In genomic region chr16:54628796-54629625, GRCh38 we compare ENCODE assay signal across 1 cellular context.
TF ChIP-seq lines count a peak whose summit lies in the region.

No MANE protein-coding gene starts in this region.

TF ChIP-seq in HepG2, 621 proteins besides CTCF, POLR2A, EP300 and RAD21 (continued from another document and continues in another):
- peak; percentile 46; the same call in 1 of the 2 replicates for TF ChIP-seq UBTF (CRISPR knock-in tag; IDR thresholded peaks at IDR 0.05)
- 0 out of 2 replicates have a peak, but pooled peaks have one; percentile 39 for TF ChIP-seq CHD4 (IDR thresholded peaks at IDR 0.05; ENCODE audit: borderline replicate concordance, low read length)
- peak; percentile 99 for TF ChIP-seq ARID5B (CRISPR knock-in tag; IDR thresholded peaks at IDR 0.05)
- TF ChIP-seq ZNF207 (IDR thresholded peaks at IDR 0.05; ENCODE audit: borderline replicate concordance), result no peak
- TF ChIP-seq CBX5 (CRISPR knock-in tag; IDR thresholded peaks at IDR 0.05; ENCODE audit: borderline replicate concordance), result peak; percentile 82; the same call in 1 of the 2 replicates
- no peak for TF ChIP-seq KAT7 (CRISPR knock-in tag; IDR thresholded peaks at IDR 0.05; ENCODE audit: borderline replicate concordance)
- peak; percentile 94 for TF ChIP-seq SMAD3 (CRISPR knock-in tag; IDR thresholded peaks at IDR 0.05)
- TF ChIP-seq, protein P1, sequence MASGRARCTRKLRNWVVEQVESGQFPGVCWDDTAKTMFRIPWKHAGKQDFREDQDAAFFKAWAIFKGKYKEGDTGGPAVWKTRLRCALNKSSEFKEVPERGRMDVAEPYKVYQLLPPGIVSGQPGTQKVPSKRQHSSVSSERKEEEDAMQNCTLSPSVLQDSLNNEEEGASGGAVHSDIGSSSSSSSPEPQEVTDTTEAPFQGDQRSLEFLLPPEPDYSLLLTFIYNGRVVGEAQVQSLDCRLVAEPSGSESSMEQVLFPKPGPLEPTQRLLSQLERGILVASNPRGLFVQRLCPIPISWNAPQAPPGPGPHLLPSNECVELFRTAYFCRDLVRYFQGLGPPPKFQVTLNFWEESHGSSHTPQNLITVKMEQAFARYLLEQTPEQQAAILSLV (CRISPR knock-in tag; IDR thresholded peaks at IDR 0.05; ENCODE audit: borderline replicate concordance), result no peak
- no peak; the same call in 1 of the 2 replicates for TF ChIP-seq TMF1 (CRISPR knock-in tag; IDR thresholded peaks at IDR 0.05; ENCODE audit: low read depth)
- TF ChIP-seq RARG (CRISPR knock-in tag; IDR thresholded peaks at IDR 0.05; ENCODE audit: low read depth), result no peak
- peak; percentile 57; the same call in 1 of the 2 replicates for TF ChIP-seq SAP130 (CRISPR knock-in tag; IDR thresholded peaks at IDR 0.05; ENCODE audit: low read depth)
- TF ChIP-seq ZBTB46 (CRISPR knock-in tag; IDR thresholded peaks at IDR 0.05; ENCODE audit: borderline replicate concordance), result no peak
- TF ChIP-seq TFAP4 (IDR thresholded peaks at IDR 0.05; ENCODE audit: borderline replicate concordance, low read depth), result peak; percentile 86
- TF ChIP-seq, protein P2, sequence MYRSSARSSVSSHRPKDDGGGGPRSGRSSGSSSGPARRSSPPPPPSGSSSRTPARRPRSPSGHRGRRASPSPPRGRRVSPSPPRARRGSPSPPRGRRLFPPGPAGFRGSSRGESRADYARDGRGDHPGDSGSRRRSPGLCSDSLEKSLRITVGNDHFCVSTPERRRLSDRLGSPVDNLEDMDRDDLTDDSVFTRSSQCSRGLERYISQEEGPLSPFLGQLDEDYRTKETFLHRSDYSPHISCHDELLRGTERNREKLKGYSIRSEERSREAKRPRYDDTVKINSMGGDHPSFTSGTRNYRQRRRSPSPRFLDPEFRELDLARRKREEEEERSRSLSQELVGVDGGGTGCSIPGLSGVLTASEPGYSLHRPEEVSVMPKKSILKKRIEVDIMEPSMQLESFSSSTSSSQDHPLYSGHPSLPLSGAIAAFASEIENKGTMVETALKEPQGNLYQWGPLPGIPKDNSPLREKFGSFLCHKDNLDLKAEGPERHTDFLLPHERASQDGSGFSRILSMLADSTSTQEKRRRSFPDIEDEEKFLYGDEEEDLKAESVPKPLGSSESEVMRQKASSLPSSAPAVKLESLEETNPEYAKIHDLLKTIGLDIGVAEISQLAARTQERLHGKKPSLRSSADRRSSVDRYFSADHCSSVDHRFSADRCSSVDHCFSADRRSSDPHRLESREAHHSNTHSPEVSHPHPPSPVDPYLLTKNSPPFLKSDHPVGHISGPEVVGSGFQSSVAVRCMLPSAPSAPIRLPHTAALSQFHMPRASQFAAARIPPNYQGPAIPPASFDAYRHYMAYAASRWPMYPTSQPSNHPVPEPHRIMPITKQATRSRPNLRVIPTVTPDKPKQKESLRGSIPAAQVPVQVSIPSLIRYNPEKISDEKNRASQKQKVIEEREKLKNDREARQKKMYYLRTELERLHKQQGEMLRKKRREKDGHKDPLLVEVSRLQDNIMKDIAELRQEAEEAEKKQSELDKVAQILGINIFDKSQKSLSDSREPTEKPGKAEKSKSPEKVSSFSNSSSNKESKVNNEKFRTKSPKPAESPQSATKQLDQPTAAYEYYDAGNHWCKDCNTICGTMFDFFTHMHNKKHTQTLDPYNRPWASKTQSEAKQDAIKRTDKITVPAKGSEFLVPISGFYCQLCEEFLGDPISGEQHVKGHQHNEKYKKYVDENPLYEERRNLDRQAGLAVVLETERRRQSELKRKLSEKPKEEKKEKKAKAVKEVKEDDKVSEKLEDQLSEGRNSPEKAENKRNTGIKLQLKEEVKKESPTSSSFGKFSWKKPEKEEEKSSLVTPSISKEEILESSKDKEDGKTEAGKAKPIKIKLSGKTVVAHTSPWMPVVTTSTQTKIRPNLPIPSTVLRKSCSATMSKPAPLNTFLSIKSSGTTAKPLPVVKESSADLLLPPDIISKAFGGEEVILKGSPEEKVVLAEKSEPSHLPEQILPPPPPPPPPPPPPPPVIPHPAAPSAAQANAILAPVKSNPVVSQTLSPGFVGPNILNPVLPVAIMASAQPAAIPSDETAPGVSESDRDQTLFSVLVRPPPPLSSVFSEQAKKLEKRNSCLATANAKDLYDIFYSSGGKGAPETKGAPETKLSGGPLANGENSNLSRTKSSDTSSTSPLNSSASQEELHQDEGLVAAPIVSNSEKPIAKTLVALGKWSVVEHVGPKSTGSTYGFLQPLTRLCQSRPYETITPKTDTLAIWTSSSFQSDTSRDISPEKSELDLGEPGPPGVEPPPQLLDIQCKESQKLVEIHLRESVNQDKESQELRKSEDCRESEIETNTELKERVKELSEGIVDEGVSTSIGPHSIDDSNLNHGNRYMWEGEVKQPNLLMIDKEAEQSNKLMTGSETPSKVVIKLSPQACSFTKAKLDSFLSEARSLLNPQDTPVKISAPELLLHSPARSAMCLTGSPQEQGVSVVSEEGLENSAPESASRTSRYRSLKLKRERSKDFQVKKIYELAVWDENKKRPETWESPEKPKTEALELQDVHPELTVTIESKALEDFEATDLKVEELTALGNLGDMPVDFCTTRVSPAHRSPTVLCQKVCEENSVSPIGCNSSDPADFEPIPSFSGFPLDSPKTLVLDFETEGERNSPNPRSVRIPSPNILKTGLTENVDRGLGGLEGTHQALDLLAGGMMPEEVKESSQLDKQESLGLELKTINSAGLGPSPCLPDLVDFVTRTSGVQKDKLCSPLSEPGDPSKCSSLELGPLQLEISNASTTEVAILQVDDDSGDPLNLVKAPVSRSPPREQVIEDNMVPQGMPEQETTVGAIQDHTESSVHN (CRISPR knock-in tag; IDR thresholded peaks at IDR 0.05), result peak; percentile 34; the same call in 1 of the 2 replicates
- TF ChIP-seq ZZZ3 (CRISPR knock-in tag; IDR thresholded peaks at IDR 0.05; ENCODE audit: borderline replicate concordance), result no peak
- TF ChIP-seq ZNF292 (CRISPR knock-in tag; IDR thresholded peaks at IDR 0.05; ENCODE audit: borderline replicate concordance, low read depth), result 0 out of 2 replicates have a peak, but pooled peaks have one; percentile 52
- TF ChIP-seq RELA (CRISPR knock-in tag; IDR thresholded peaks at IDR 0.05), result no peak
- no peak for TF ChIP-seq TEAD2 (CRISPR knock-in tag; IDR thresholded peaks at IDR 0.05)
- no peak for TF ChIP-seq CCDC6 (CRISPR knock-in tag; IDR thresholded peaks at IDR 0.05)
- peak; percentile 82; the same call in 1 of the 2 replicates for TF ChIP-seq ZNF788 (CRISPR knock-in tag; IDR thresholded peaks at IDR 0.05; ENCODE audit: borderline replicate concordance)
- no peak for TF ChIP-seq KMT2B (CRISPR knock-in tag; IDR thresholded peaks at IDR 0.05)
- no peak for TF ChIP-seq MTF1 (CRISPR knock-in tag; IDR thresholded peaks at IDR 0.05)
- no peak for TF ChIP-seq SRSF1 (optimal IDR thresholded peaks at IDR 0.05; ENCODE audit: low read depth, low read length)
- TF ChIP-seq, protein P3, sequence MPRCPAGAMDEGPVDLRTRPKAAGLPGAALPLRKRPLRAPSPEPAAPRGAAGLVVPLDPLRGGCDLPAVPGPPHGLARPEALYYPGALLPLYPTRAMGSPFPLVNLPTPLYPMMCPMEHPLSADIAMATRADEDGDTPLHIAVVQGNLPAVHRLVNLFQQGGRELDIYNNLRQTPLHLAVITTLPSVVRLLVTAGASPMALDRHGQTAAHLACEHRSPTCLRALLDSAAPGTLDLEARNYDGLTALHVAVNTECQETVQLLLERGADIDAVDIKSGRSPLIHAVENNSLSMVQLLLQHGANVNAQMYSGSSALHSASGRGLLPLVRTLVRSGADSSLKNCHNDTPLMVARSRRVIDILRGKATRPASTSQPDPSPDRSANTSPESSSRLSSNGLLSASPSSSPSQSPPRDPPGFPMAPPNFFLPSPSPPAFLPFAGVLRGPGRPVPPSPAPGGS (CRISPR knock-in tag; IDR thresholded peaks at IDR 0.05), result no peak
- no peak for TF ChIP-seq THYN1 (CRISPR knock-in tag; IDR thresholded peaks at IDR 0.05; ENCODE audit: borderline replicate concordance, low read depth)
- TF ChIP-seq ISX (CRISPR knock-in tag; conservative IDR thresholded peaks at IDR 0.05), result no peak
- TF ChIP-seq ZNF350 (CRISPR knock-in tag; IDR thresholded peaks at IDR 0.05; ENCODE audit: borderline replicate concordance, low read depth), result peak; percentile 83
- TF ChIP-seq NR2C2 (CRISPR knock-in tag; IDR thresholded peaks at IDR 0.05; ENCODE audit: borderline replicate concordance), result peak; percentile 70
- no peak for TF ChIP-seq RAD51 (IDR thresholded peaks at IDR 0.05; ENCODE audit: borderline replicate concordance)
- TF ChIP-seq, protein P4, sequence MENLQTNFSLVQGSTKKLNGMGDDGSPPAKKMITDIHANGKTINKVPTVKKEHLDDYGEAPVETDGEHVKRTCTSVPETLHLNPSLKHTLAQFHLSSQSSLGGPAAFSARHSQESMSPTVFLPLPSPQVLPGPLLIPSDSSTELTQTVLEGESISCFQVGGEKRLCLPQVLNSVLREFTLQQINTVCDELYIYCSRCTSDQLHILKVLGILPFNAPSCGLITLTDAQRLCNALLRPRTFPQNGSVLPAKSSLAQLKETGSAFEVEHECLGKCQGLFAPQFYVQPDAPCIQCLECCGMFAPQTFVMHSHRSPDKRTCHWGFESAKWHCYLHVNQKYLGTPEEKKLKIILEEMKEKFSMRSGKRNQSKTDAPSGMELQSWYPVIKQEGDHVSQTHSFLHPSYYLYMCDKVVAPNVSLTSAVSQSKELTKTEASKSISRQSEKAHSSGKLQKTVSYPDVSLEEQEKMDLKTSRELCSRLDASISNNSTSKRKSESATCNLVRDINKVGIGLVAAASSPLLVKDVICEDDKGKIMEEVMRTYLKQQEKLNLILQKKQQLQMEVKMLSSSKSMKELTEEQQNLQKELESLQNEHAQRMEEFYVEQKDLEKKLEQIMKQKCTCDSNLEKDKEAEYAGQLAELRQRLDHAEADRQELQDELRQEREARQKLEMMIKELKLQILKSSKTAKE (CRISPR knock-in tag; IDR thresholded peaks at IDR 0.05; ENCODE audit: borderline replicate concordance), result peak; percentile 67
- no peak for TF ChIP-seq TCF12 (IDR thresholded peaks at IDR 0.05)
- TF ChIP-seq TCF12 (CRISPR knock-in tag; IDR thresholded peaks at IDR 0.05), result peak; percentile 93
- TF ChIP-seq ZNF790 (CRISPR knock-in tag; IDR thresholded peaks at IDR 0.05; ENCODE audit: borderline replicate concordance), result no peak
- TF ChIP-seq ZFP36L1 (CRISPR knock-in tag; IDR thresholded peaks at IDR 0.05), result peak; percentile 87; the same call in 1 of the 2 replicates
- peak; percentile 85 for TF ChIP-seq FOSL2 (CRISPR knock-in tag; IDR thresholded peaks at IDR 0.05)
